1 cellular context compared by ENCODE assay signal in genomic region chr16:3027983-3028715, GRCh38.
A peak's percentile ranks its signal among the peaks of the same experiment; 100 is the strongest.
TF ChIP-seq lines count a peak whose summit lies in the region.

No MANE protein-coding gene starts in this region.

TF ChIP-seq in K562, 482 proteins besides CTCF, POLR2A, EP300 and RAD21 (continued from another document):
- TF ChIP-seq TFAP4 (CRISPR knock-in tag; IDR thresholded peaks at IDR 0.05; ENCODE audit: borderline replicate concordance) = peak; percentile 85; the same call in 1 of the 2 replicates
- TF ChIP-seq HCFC1 (IDR thresholded peaks at IDR 0.05; ENCODE audit: low read depth, low read length) = peak; percentile 34; the same call in 1 of the 2 replicates
- TF ChIP-seq MECOM (CRISPR knock-in tag; IDR thresholded peaks at IDR 0.05) = no peak
- peak; percentile 59 to 67 for TF ChIP-seq NRF1 (conservative IDR thresholded peaks at IDR 0.05 in 1 of 2, IDR thresholded peaks at IDR 0.05 in 1 of 2)
- 0 out of 2 replicates have a peak, but pooled peaks have one; percentile 40 for TF ChIP-seq ZBED1 (IDR thresholded peaks at IDR 0.05)
- TF ChIP-seq KLF13 (tag; IDR thresholded peaks at IDR 0.05; ENCODE audit: borderline replicate concordance, low read depth) = no peak
- peak; percentile 79 for TF ChIP-seq BHLHE40 (IDR thresholded peaks at IDR 0.05; ENCODE audit: low read length)
- peak; percentile 64 for TF ChIP-seq JUND (IDR thresholded peaks at IDR 0.05; ENCODE audit: borderline replicate concordance, low read depth, low read length)
- TF ChIP-seq JUND (tag; IDR thresholded peaks at IDR 0.05; ENCODE audit: borderline replicate concordance, low read depth, low read length) = no peak; the same call in 2 of the 3 replicates
- TF ChIP-seq POLR2AphosphoS5 (IDR thresholded peaks at IDR 0.05; ENCODE audit: control insufficient read depth, insufficient read depth, low read depth, low read length) = peak; percentile 30; the same call in 1 of the 2 replicates
- TF ChIP-seq MGA (IDR thresholded peaks at IDR 0.05) = no peak
- peak; percentile 44; the same call in 1 of the 2 replicates for TF ChIP-seq PKNOX1 (IDR thresholded peaks at IDR 0.05)
- peak in 2 of 3 experiments; percentile 20 to 38 for TF ChIP-seq YY1 (IDR thresholded peaks at IDR 0.05; ENCODE audit: borderline replicate concordance in 1 of 3, control insufficient read depth in 1 of 3, extremely low read depth in 1 of 3, insufficient read depth in 3 of 3, insufficient read length in 1 of 3, insufficient replicate concordance in 2 of 3, low read depth in 1 of 3, low read length in 2 of 3)
- TF ChIP-seq FOXO4 (CRISPR knock-in tag; IDR thresholded peaks at IDR 0.05) = no peak
- peak; percentile 39; the same call in 1 of the 2 replicates for TF ChIP-seq SUPT5H (IDR thresholded peaks at IDR 0.05)
- TF ChIP-seq ZBTB7A (IDR thresholded peaks at IDR 0.05; ENCODE audit: borderline replicate concordance, control insufficient read depth, low read depth, low read length) = peak; percentile 43; the same call in 1 of the 2 replicates
- peak; percentile 88 for TF ChIP-seq POLR2AphosphoS2 (IDR thresholded peaks at IDR 0.05; ENCODE audit: low read length)
- 0 out of 2 replicates have a peak, but pooled peaks have one; percentile 58 for TF ChIP-seq ZNF282 (CRISPR knock-in tag; IDR thresholded peaks at IDR 0.05)
- peak; percentile 29 for TF ChIP-seq TBP (optimal IDR thresholded peaks at IDR 0.05; ENCODE audit: low read depth, low read length)
- TF ChIP-seq ZNF263 (CRISPR knock-in tag; IDR thresholded peaks at IDR 0.05; ENCODE audit: borderline replicate concordance) = 0 out of 2 replicates have a peak, but pooled peaks have one; percentile 25
- peak; percentile 66 for TF ChIP-seq SMC3 (conservative IDR thresholded peaks at IDR 0.05; ENCODE audit: insufficient read depth, low read depth, low read length)
- TF ChIP-seq POLR2G (IDR thresholded peaks at IDR 0.05; ENCODE audit: low read depth, low read length) = peak; percentile 66
- peak; percentile 64 for TF ChIP-seq CREM (IDR thresholded peaks at IDR 0.05; ENCODE audit: low read depth)
- TF ChIP-seq ZNF280B (CRISPR knock-in tag; IDR thresholded peaks at IDR 0.05) = no peak
- peak; percentile 54 for TF ChIP-seq RBBP5 (IDR thresholded peaks at IDR 0.05; ENCODE audit: borderline replicate concordance, insufficient read depth, low read length, poor library complexity, severe bottlenecking)
- 0 out of 4 replicates have a peak, but pooled peaks of 1 of the 2 experiments have one; percentile 26 for TF ChIP-seq SRF (CRISPR knock-in tag; IDR thresholded peaks at IDR 0.05)
- peak; percentile 10 for TF ChIP-seq MEIS2 (IDR thresholded peaks at IDR 0.05; ENCODE audit: partially characterized antibody)
- no peak for TF ChIP-seq NFRKB (IDR thresholded peaks at IDR 0.05; ENCODE audit: low read depth)
- peak; percentile 37; the same call in 1 of the 2 replicates for TF ChIP-seq MYC (IDR thresholded peaks at IDR 0.05; ENCODE audit: low read depth, low read length)
- TF ChIP-seq MYC (CRISPR knock-in tag; IDR thresholded peaks at IDR 0.05; ENCODE audit: borderline replicate concordance, low read depth) = no peak
- TF ChIP-seq KDM1A (IDR thresholded peaks at IDR 0.05) = no peak
